Comparison of ENCODE assay signal across 8 cellular contexts in genomic region chr5:163458778-163459405, GRCh38. TPM values are rescaled to one million over a fixed set of nuclear protein-coding genes. Genes with fewer than 3 reads are reported as not detected.
A peak's percentile ranks its signal among the peaks of the same experiment; 100 is the strongest.
DNase-seq lines count a peak whose midpoint lies in the region; ATAC-seq and TF ChIP-seq lines count a peak whose summit lies in the region.

No MANE protein-coding gene starts in this region.

- CTCF ChIA-PET in activated naive CD4-positive, alpha-beta T cell treated with anti-CD3 and anti-CD28 coated beads, Interleukin-2, amount 10 ng/mL, durations not matched to agents 7 days and 5 days (lab: Charles Lee), result interaction anchor here (1.2 to 1.7 kb wide), 5 partner anchors 9 to 52 kb away, joined by 3 to 5 read pairs (median 3); no protein-coding TSS in a partner anchor

- TF ChIP-seq CTCF in left lung (IDR thresholded peaks at IDR 0.05) (no peak), type B pancreatic cell (conservative IDR thresholded peaks at IDR 0.05) (no peak)

- H3K9me3 ChIP-seq in left lung, result no peaks in the 10 kb centered on the region

- peaks cover 10 to 38% of the 10 kb centered on the region in 2 donors for H3K4me1 ChIP-seq in left lung

- DNase-seq in activated naive CD4-positive, alpha-beta T cell treated with anti-CD3 and anti-CD28 coated beads, Interleukin-2, amount 10 ng/mL, durations not matched to agents 7 days and 5 days, result no peak
- no peak for DNase-seq in activated naive CD4-positive, alpha-beta T cell (lab: John Stamatoyannopoulos, UW)
- DNase-seq in left lung, result no peak
- DNase-seq in type B pancreatic cell (ENCODE audit: extremely low spot score, unreplicated experiment), result no peak
- DNase-seq in NCI-H146 (lab: John Stamatoyannopoulos, UW), result no peak

- H3K36me3 Mint-ChIP-seq in activated naive CD4-positive, alpha-beta T cell treated with anti-CD3 and anti-CD28 coated beads, Interleukin-2, amount 10 ng/mL, durations not matched to agents 7 days and 5 days, result peaks cover 42% of the 10 kb centered on the region
- peaks cover 7% of the 10 kb centered on the region for H3K36me3 Mint-ChIP-seq in activated naive CD8-positive, alpha-beta T cell
- H3K36me3 Mint-ChIP-seq in type B pancreatic cell, result peaks cover 24% of the 10 kb centered on the region

- H3K27me3 ChIP-seq in left lung, result no peaks in the 10 kb centered on the region

- H3K27ac ChIP-seq in left lung, result peak overlapping the region; percentile 94 to 96

- peak overlapping the region; percentile 67 to 68 for H3K4me3 ChIP-seq in left lung

- intact Hi-C loops in left lung (cut with DNase I), result no loop called here

- peaks cover 0 to 18% of the 10 kb centered on the region in 2 donors for H3K36me3 ChIP-seq in left lung

- peaks cover 46% of the 10 kb centered on the region for H3K4me1 Mint-ChIP-seq in activated naive CD4-positive, alpha-beta T cell treated with anti-CD3 and anti-CD28 coated beads, Interleukin-2, amount 10 ng/mL, durations not matched to agents 7 days and 5 days
- peaks cover 47% of the 10 kb centered on the region for H3K4me1 Mint-ChIP-seq in activated naive CD8-positive, alpha-beta T cell (ENCODE audit: low read depth)
- H3K4me1 Mint-ChIP-seq in type B pancreatic cell (ENCODE audit: unreplicated experiment), result peaks cover 29% of the 10 kb centered on the region

- peak overlapping the region; percentile 100 for H3K27ac Mint-ChIP-seq in activated naive CD4-positive, alpha-beta T cell treated with anti-CD3 and anti-CD28 coated beads, Interleukin-2, amount 10 ng/mL, durations not matched to agents 7 days and 5 days
- H3K27ac Mint-ChIP-seq in activated naive CD8-positive, alpha-beta T cell, result peak overlapping the region; percentile 99
- H3K27ac Mint-ChIP-seq in type B pancreatic cell, result peak overlapping the region; percentile 100

- H3K4me3 Mint-ChIP-seq in activated naive CD4-positive, alpha-beta T cell treated with anti-CD3 and anti-CD28 coated beads, Interleukin-2, amount 10 ng/mL, durations not matched to agents 7 days and 5 days, result peak overlapping the region; percentile 93
- peak overlapping the region; percentile 98 for H3K4me3 Mint-ChIP-seq in activated naive CD8-positive, alpha-beta T cell
- H3K4me3 Mint-ChIP-seq in type B pancreatic cell, result peak overlapping the region; percentile 95

- no peaks in the 10 kb centered on the region for H3K9me3 Mint-ChIP-seq in activated naive CD4-positive, alpha-beta T cell treated with anti-CD3 and anti-CD28 coated beads, Interleukin-2, amount 10 ng/mL, durations not matched to agents 7 days and 5 days
- no peaks in the 10 kb centered on the region for H3K9me3 Mint-ChIP-seq in activated naive CD8-positive, alpha-beta T cell (ENCODE audit: low read depth)
- H3K9me3 Mint-ChIP-seq in type B pancreatic cell, result no peaks in the 10 kb centered on the region

- peaks cover 6% of the 10 kb centered on the region for H3K27me3 Mint-ChIP-seq in activated naive CD4-positive, alpha-beta T cell treated with anti-CD3 and anti-CD28 coated beads, Interleukin-2, amount 10 ng/mL, durations not matched to agents 7 days and 5 days
- no peaks in the 10 kb centered on the region for H3K27me3 Mint-ChIP-seq in activated naive CD8-positive, alpha-beta T cell
- no peaks in the 10 kb centered on the region for H3K27me3 Mint-ChIP-seq in type B pancreatic cell

- no peak for ATAC-seq in left lung
- ATAC-seq in GM19455 (IDR thresholded peaks at IDR 0.05; ENCODE audit: unreplicated experiment), result no peak
- no peak for ATAC-seq in HG02884 (IDR thresholded peaks at IDR 0.05; ENCODE audit: unreplicated experiment)

RNA-seq across cellular contexts. Expression of gene NUDCD2, which starts 1.0 kb away (rescaled TPM):
- 10 to 100 TPM; 17.9 to 24.8 TPM for total RNA-seq in left lung
- total RNA-seq in type B pancreatic cell (ENCODE audit: low replicate concordance), result 23.0 and 30.4 TPM in 2 replicates

RNA-seq across cellular contexts. Expression of gene HMMR, which starts 1.5 kb away (rescaled TPM):
- 1 to 10 TPM; 3.6 to 8.8 TPM for total RNA-seq in left lung
- 11.3 and 25.9 TPM in 2 replicates for total RNA-seq in type B pancreatic cell (ENCODE audit: low replicate concordance)

RNA-seq across cellular contexts. Expression of gene CCNG1, which starts 21.5 kb away (rescaled TPM):
- 100 to 1,000 TPM in 1 of 2 donors, 10 to 100 TPM in 1; 76.0 to 132 TPM for total RNA-seq in left lung
- 214 and 226 TPM in 2 replicates for total RNA-seq in type B pancreatic cell (ENCODE audit: low replicate concordance)

RNA-seq across cellular contexts. Expression of gene MAT2B, which starts 46.5 kb away (rescaled TPM):
- total RNA-seq in left lung (10 to 100 TPM; 51.8 to 61.1 TPM), type B pancreatic cell (ENCODE audit: low replicate concordance) (41.2 and 56.4 TPM in 2 replicates)
